In the genomic region with DNA sequence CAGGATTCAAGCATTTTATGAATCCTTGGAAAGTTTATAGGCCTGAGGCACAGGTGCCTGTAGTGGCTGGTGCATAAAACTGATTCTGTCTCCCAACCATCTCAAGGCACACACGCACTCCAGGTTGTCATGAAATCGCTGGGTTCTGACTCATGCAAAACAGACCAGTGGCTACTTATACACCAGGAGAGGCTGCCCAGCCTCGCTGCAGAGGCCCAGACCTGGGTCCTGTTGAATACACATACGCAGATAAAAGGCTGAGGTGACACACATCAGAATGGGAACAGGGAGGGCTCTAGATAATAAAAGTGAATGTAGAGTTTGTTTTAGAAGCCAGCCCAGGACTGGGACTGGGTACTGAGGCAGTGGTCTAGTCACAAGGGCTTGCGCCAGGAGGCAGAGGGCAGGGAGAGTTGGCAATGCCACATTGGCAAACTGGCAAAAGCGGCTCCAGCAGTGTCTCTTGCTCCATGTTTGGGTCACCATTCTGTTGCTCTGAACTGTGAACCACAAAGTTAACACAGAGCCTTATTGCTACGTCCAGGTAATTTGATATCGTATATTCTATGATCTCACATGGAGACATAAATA, we compare ENCODE assay signal across 9 cellular contexts. TPM values are rescaled to one million over a fixed set of nuclear protein-coding genes. Genes with fewer than 3 reads are reported as not detected.
DNase-seq lines count a peak whose midpoint lies in the region; ATAC-seq and TF ChIP-seq lines count a peak whose summit lies in the region.
"Had no signal": no experiment of that assay in that cellular context is flagged by ENCODE, and none has a peak within 500 bp of the region (broad histone marks: within the 10 kb centered on the region; RNA-seq: fewer than 3 reads in every experiment).

No MANE protein-coding gene starts in this region.

- CTCF ChIA-PET in activated CD4-positive, alpha-beta T cell treated with anti-CD3 and anti-CD28 coated beads, Interleukin-2, amount 10 ng/mL, durations not matched to agents 7 days and 5 days (lab: Charles Lee) = interaction anchor here (1.1 to 1.5 kb wide), 3 partner anchors 10 to 594 kb away, joined by 3 to 4 read pairs (median 3); no protein-coding TSS in a partner anchor
- CTCF ChIA-PET in activated CD4-positive, alpha-beta memory T cell treated with anti-CD3 and anti-CD28 coated beads for 36 hours (lab: Charles Lee) = interaction anchor here (1.2 to 2.1 kb wide), 6 partner anchors 10 to 599 kb away, joined by 3 to 19 read pairs (median 4); no protein-coding TSS in a partner anchor

- intact Hi-C loops in activated CD4-positive, alpha-beta memory T cell treated with anti-CD3 and anti-CD28 coated beads for 36 hours (cut with micrococcal nuclease) = no loop called here
- intact Hi-C loops in transverse colon (cut with DNase I; ENCODE audit: low total_unique reads) = no loop called here

- peaks cover 17% of the 10 kb centered on the region for H3K4me1 Mint-ChIP-seq in activated CD4-positive, alpha-beta T cell treated with anti-CD3 and anti-CD28 coated beads, Interleukin-2, amount 10 ng/mL, durations not matched to agents 7 days and 5 days
- peaks cover 12% of the 10 kb centered on the region for H3K4me1 Mint-ChIP-seq in activated CD4-positive, alpha-beta memory T cell treated with anti-CD3 and anti-CD28 coated beads for 36 hours (ENCODE audit: low read depth)
- H3K4me1 Mint-ChIP-seq in stimulated activated effector memory CD8-positive, alpha-beta T cell treated with anti-CD3 and anti-CD28 coated beads, Interleukin-12 subunit alpha, Interleukin-12 subunit beta, amount 100 ng/mL, for 72 hours = peaks cover 10% of the 10 kb centered on the region

- H3K4me3 ChIP-seq in iPS-18c (ENCODE audit: insufficient read depth, low read depth, low read length) = peak overlapping the region; percentile 72; the same call in 1 of the 2 replicates
- H3K4me3 ChIP-seq in transverse colon = peak overlapping the region in 2 of 4 donors; percentile 57 to 58

- 80 to 93% methylated on average over 1 to 8 of the region's 8 CpGs for WGBS in transverse colon (ENCODE audit: low coverage in 1 of 2), 2 donors

- TF ChIP-seq POLR2A in transverse colon (IDR thresholded peaks at IDR 0.05) = no peak

- POLR2A ChIA-PET in activated CD4-positive, alpha-beta T cell treated with anti-CD3 and anti-CD28 coated beads, Interleukin-2, amount 10 ng/mL, durations not matched to agents 7 days and 5 days (lab: Charles Lee) = no interaction called here
- POLR2A ChIA-PET in activated CD4-positive, alpha-beta memory T cell treated with anti-CD3 and anti-CD28 coated beads for 36 hours (lab: Charles Lee) = no interaction called here

- no peak for DNase-seq in activated CD4-positive, alpha-beta T cell treated with anti-CD3 and anti-CD28 coated beads, Interleukin-2, amount 10 ng/mL, durations not matched to agents 7 days and 5 days
- DNase-seq in activated CD4-positive, alpha-beta T cell treated with anti-CD3 and anti-CD28 coated beads, Interleukin-2, amount 50 U/mL, for 1 hour = no peak
- no peak for DNase-seq in activated CD4-positive, alpha-beta memory T cell treated with anti-CD3 and anti-CD28 coated beads for 36 hours
- DNase-seq in stimulated activated effector memory CD8-positive, alpha-beta T cell treated with anti-CD3 and anti-CD28 coated beads, Interleukin-12 subunit alpha, Interleukin-12 subunit beta, amount 100 ng/mL, for 72 hours (ENCODE audit: low spot score in 2 of 2) = no peak
- DNase-seq in transverse colon = no peak

- in situ Hi-C loops in transverse colon (cut with MboI; ENCODE audit: low pct_ligation_motif_present in 1 of 4, low pct_unique_long_range_greater_than_20kb in 1 of 4, low sequenced_read_pairs in 3 of 4) = loop anchor here in 3 of 4 donors (25.0 kb wide), 1 partner anchor 588 kb away; a partner anchor contains a TSS

- H3K4me3 Mint-ChIP-seq in activated CD4-positive, alpha-beta T cell treated with anti-CD3 and anti-CD28 coated beads, Interleukin-2, amount 10 ng/mL, durations not matched to agents 7 days and 5 days = peak overlapping the region; percentile 89
- peak overlapping the region; percentile 93 for H3K4me3 Mint-ChIP-seq in activated CD4-positive, alpha-beta memory T cell treated with anti-CD3 and anti-CD28 coated beads for 36 hours
- peak overlapping the region; percentile 87 for H3K4me3 Mint-ChIP-seq in stimulated activated effector memory CD8-positive, alpha-beta T cell treated with anti-CD3 and anti-CD28 coated beads, Interleukin-12 subunit alpha, Interleukin-12 subunit beta, amount 100 ng/mL, for 72 hours

- TF ChIP-seq EP300 in transverse colon (IDR thresholded peaks at IDR 0.05; ENCODE audit: low read depth) = no peak

- H3K9me3 ChIP-seq in iPS-18c (ENCODE audit: control insufficient read depth, insufficient read depth, low read length) (no peaks in the 10 kb centered on the region), transverse colon (no peaks in the 10 kb centered on the region)

- ATAC-seq in stimulated activated effector memory CD8-positive, alpha-beta T cell treated with anti-CD3 and anti-CD28 coated beads, Interleukin-12 subunit alpha, Interleukin-12 subunit beta, amount 100 ng/mL, for 72 hours = no peak
- ATAC-seq in GM19455 (IDR thresholded peaks at IDR 0.05; ENCODE audit: unreplicated experiment) (no peak), HG03457 (IDR thresholded peaks at IDR 0.05; ENCODE audit: unreplicated experiment) (no peak)

- no peaks in the 10 kb centered on the region for H3K27me3 Mint-ChIP-seq in activated CD4-positive, alpha-beta T cell treated with anti-CD3 and anti-CD28 coated beads, Interleukin-2, amount 10 ng/mL, durations not matched to agents 7 days and 5 days
- no peaks in the 10 kb centered on the region for H3K27me3 Mint-ChIP-seq in activated CD4-positive, alpha-beta memory T cell treated with anti-CD3 and anti-CD28 coated beads for 36 hours

- no peaks in the 10 kb centered on the region for H3K36me3 ChIP-seq in transverse colon

- peak overlapping the region; percentile 92 for H3K27ac Mint-ChIP-seq in activated CD4-positive, alpha-beta T cell treated with anti-CD3 and anti-CD28 coated beads, Interleukin-2, amount 10 ng/mL, durations not matched to agents 7 days and 5 days
- no peak overlapping the region for H3K27ac Mint-ChIP-seq in activated CD4-positive, alpha-beta memory T cell treated with anti-CD3 and anti-CD28 coated beads for 36 hours
- H3K27ac Mint-ChIP-seq in stimulated activated effector memory CD8-positive, alpha-beta T cell treated with anti-CD3 and anti-CD28 coated beads, Interleukin-12 subunit alpha, Interleukin-12 subunit beta, amount 100 ng/mL, for 72 hours = no peak overlapping the region

- H3K27me3 ChIP-seq in transverse colon = no peaks in the 10 kb centered on the region

- no peak for TF ChIP-seq CTCF in transverse colon (IDR thresholded peaks at IDR 0.05)

- no peaks in the 10 kb centered on the region for H3K9me3 Mint-ChIP-seq in activated CD4-positive, alpha-beta T cell treated with anti-CD3 and anti-CD28 coated beads, Interleukin-2, amount 10 ng/mL, durations not matched to agents 7 days and 5 days
- H3K9me3 Mint-ChIP-seq in activated CD4-positive, alpha-beta memory T cell treated with anti-CD3 and anti-CD28 coated beads for 36 hours = no peaks in the 10 kb centered on the region
- no peaks in the 10 kb centered on the region for H3K9me3 Mint-ChIP-seq in stimulated activated effector memory CD8-positive, alpha-beta T cell treated with anti-CD3 and anti-CD28 coated beads, Interleukin-12 subunit alpha, Interleukin-12 subunit beta, amount 100 ng/mL, for 72 hours

- no peaks in the 10 kb centered on the region for H3K36me3 Mint-ChIP-seq in activated CD4-positive, alpha-beta T cell treated with anti-CD3 and anti-CD28 coated beads, Interleukin-2, amount 10 ng/mL, durations not matched to agents 7 days and 5 days (ENCODE audit: low read depth)
- no peaks in the 10 kb centered on the region for H3K36me3 Mint-ChIP-seq in activated CD4-positive, alpha-beta memory T cell treated with anti-CD3 and anti-CD28 coated beads for 36 hours
- H3K36me3 Mint-ChIP-seq in stimulated activated effector memory CD8-positive, alpha-beta T cell treated with anti-CD3 and anti-CD28 coated beads, Interleukin-12 subunit alpha, Interleukin-12 subunit beta, amount 100 ng/mL, for 72 hours = no peaks in the 10 kb centered on the region

- H3K27ac ChIP-seq in transverse colon = no peak overlapping the region

- H3K4me1 ChIP-seq in transverse colon = peaks cover 4 to 10% (median 4%) of the 10 kb centered on the region in 4 donors

RNA-seq across cellular contexts. Expression of a gene that starts 13.6 kb away (rescaled TPM):
- not detected for total RNA-seq in activated CD4-positive, alpha-beta T cell treated with anti-CD3 and anti-CD28 coated beads, Interleukin-2, amount 10 ng/mL, durations not matched to agents 7 days and 5 days
- not detected for total RNA-seq in activated CD4-positive, alpha-beta memory T cell treated with anti-CD3 and anti-CD28 coated beads for 36 hours
- total RNA-seq in transverse colon = not detected
- total RNA-seq: lower leg skin had no signal

RNA-seq across cellular contexts. Expression of a gene that starts 54.4 kb away (rescaled TPM):
- not detected for total RNA-seq in activated CD4-positive, alpha-beta T cell treated with anti-CD3 and anti-CD28 coated beads, Interleukin-2, amount 10 ng/mL, durations not matched to agents 7 days and 5 days
- not detected for total RNA-seq in activated CD4-positive, alpha-beta memory T cell treated with anti-CD3 and anti-CD28 coated beads for 36 hours
- not detected for total RNA-seq in transverse colon
- total RNA-seq: lower leg skin had no signal
